ENCODE assay signal across 1 cellular context in genomic region chr12:96434107-96434506, GRCh38.
TF ChIP-seq lines count a peak whose summit lies in the region.

No MANE protein-coding gene starts in this region.

TF ChIP-seq in HepG2, 621 proteins besides CTCF, POLR2A, EP300 and RAD21 (continued from another document):
- TF ChIP-seq IKZF5 (CRISPR knock-in tag; IDR thresholded peaks at IDR 0.05) (no peak), NPAS2 (CRISPR knock-in tag; IDR thresholded peaks at IDR 0.05; ENCODE audit: borderline replicate concordance) (no peak), ZFP91 (CRISPR knock-in tag; IDR thresholded peaks at IDR 0.05; ENCODE audit: borderline replicate concordance) (no peak), ZSCAN31 (CRISPR knock-in tag; IDR thresholded peaks at IDR 0.05; ENCODE audit: low read depth) (no peak), CREB3 (CRISPR knock-in tag; IDR thresholded peaks at IDR 0.05) (no peak), YEATS2 (CRISPR knock-in tag; IDR thresholded peaks at IDR 0.05; ENCODE audit: borderline replicate concordance) (no peak), BCL6 (CRISPR knock-in tag; IDR thresholded peaks at IDR 0.05) (no peak), ZNF772 (CRISPR knock-in tag; IDR thresholded peaks at IDR 0.05) (no peak), HOXA5 (CRISPR knock-in tag; IDR thresholded peaks at IDR 0.05) (no peak), ZC3H13 (CRISPR knock-in tag; IDR thresholded peaks at IDR 0.05) (no peak), SPEN (CRISPR knock-in tag; IDR thresholded peaks at IDR 0.05; ENCODE audit: low read depth) (no peak), FOSL2 (CRISPR knock-in tag; IDR thresholded peaks at IDR 0.05) (no peak), E2F5 (CRISPR knock-in tag; conservative IDR thresholded peaks at IDR 0.05) (no peak)
- TF ChIP-seq, protein P1, sequence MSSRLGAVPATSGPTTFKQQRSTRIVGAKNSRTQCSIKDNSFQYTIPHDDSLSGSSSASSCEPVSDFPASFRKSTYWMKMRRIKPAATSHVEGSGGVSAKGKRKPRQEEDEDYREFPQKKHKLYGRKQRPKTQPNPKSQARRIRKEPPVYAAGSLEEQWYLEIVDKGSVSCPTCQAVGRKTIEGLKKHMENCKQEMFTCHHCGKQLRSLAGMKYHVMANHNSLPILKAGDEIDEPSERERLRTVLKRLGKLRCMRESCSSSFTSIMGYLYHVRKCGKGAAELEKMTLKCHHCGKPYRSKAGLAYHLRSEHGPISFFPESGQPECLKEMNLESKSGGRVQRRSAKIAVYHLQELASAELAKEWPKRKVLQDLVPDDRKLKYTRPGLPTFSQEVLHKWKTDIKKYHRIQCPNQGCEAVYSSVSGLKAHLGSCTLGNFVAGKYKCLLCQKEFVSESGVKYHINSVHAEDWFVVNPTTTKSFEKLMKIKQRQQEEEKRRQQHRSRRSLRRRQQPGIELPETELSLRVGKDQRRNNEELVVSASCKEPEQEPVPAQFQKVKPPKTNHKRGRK (CRISPR knock-in tag; IDR thresholded peaks at IDR 0.05): no peak
- TF ChIP-seq, protein P2, sequence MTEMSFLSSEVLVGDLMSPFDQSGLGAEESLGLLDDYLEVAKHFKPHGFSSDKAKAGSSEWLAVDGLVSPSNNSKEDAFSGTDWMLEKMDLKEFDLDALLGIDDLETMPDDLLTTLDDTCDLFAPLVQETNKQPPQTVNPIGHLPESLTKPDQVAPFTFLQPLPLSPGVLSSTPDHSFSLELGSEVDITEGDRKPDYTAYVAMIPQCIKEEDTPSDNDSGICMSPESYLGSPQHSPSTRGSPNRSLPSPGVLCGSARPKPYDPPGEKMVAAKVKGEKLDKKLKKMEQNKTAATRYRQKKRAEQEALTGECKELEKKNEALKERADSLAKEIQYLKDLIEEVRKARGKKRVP (CRISPR knock-in tag; IDR thresholded peaks at IDR 0.05): no peak
- TF ChIP-seq, protein P3, sequence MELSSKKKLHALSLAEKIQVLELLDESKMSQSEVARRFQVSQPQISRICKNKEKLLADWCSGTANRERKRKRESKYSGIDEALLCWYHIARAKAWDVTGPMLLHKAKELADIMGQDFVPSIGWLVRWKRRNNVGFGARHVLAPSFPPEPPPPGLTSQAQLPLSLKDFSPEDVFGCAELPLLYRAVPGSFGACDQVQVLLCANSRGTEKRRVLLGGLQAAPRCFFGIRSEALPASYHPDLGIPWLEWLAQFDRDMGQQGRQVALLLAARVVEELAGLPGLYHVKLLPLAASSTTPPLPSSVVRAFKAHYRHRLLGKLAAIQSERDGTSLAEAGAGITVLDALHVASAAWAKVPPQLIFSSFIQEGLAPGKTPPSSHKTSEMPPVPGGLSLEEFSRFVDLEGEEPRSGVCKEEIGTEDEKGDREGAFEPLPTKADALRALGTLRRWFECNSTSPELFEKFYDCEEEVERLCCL (CRISPR knock-in tag; IDR thresholded peaks at IDR 0.05; ENCODE audit: borderline replicate concordance): no peak
